18 cellular contexts compared by ENCODE assay signal in genomic region chr14:65465584-65465983, GRCh38. TPM values are rescaled to one million over a fixed set of nuclear protein-coding genes. Genes with fewer than 3 reads are reported as not detected.
DNase-seq lines count a peak whose midpoint lies in the region; ATAC-seq, FAIRE-seq and TF ChIP-seq lines count a peak whose summit lies in the region.
"Had no signal": no experiment of that assay in that cellular context is flagged by ENCODE, and none has a peak within 500 bp of the region (broad histone marks: within the 10 kb centered on the region; RNA-seq: fewer than 3 reads in every experiment).

No MANE protein-coding gene starts in this region.

- 60% methylated on average over 1 of the region's 1 CpG for whole genome bisulfite sequencing in K562 (ENCODE audit: insufficient coverage, low coverage, missing lambda C conversion rate)
- WGBS in spleen, 5 donors = 91 to 100% (median 97%) methylated on average over 1 of the region's 1 CpG

- H3K27me3 ChIP-seq in K562 (ENCODE audit: control insufficient read depth in 2 of 2, insufficient read depth in 2 of 2, low read length in 2 of 2) (no peaks in the 10 kb centered on the region), spleen (replicated peaks in 1 of 7) (no peaks in the 10 kb centered on the region)
- H3K27me3 ChIP-seq: BLaER1, SJCRH30 had no signal

- ATAC-seq in K562 (no peak), HG03139 (IDR thresholded peaks at IDR 0.05; ENCODE audit: unreplicated experiment) (no peak)
- ATAC-seq: GM23338, T-cell had no signal

- H3K9me3 ChIP-seq in K562 (replicated peaks; ENCODE audit: control insufficient read depth, insufficient read depth, low read depth, low read length) = no peaks in the 10 kb centered on the region
- no peaks in the 10 kb centered on the region for H3K9me3 ChIP-seq in spleen
- H3K9me3 ChIP-seq: BLaER1, SJCRH30 had no signal

- no peaks in the 10 kb centered on the region for H3K79me2 ChIP-seq in K562 (ENCODE audit: control insufficient read depth, insufficient read depth, low read length)

- no peaks in the 10 kb centered on the region for H3K9me1 ChIP-seq in K562 (ENCODE audit: control insufficient read depth, insufficient read depth, low read length)

- no peak overlapping the region for H3K9ac ChIP-seq in K562 (ENCODE audit: insufficient read depth in 1 of 2, low read depth in 2 of 2, low read length in 2 of 2)
- H3K9ac ChIP-seq: BLaER1 had no signal

- in situ Hi-C loops in K562 (cut with MboI) = no loop called here

- H2AFZ ChIP-seq in K562 (ENCODE audit: low read depth, low read length) = no peak overlapping the region
- H2AFZ ChIP-seq: GM23338 had no signal

- no peak overlapping the region for H3K4me3 ChIP-seq in K562
- H3K4me3 ChIP-seq in spleen = no peak overlapping the region
- H3K4me3 ChIP-seq: BLaER1, GM23338, SJCRH30 had no signal

- POLR2A ChIA-PET in K562 (lab: Yijun Ruan, JAX) = interaction anchor here (0.5 to 0.6 kb wide), 2 partner anchors 204 to 387 kb away, joined by 3 read pairs; no protein-coding TSS in a partner anchor

- peak; percentile 29 for DNase-seq in NCI-H82 (lab: John Stamatoyannopoulos, UW)
- no peak for DNase-seq in NCI-H82 treated with DMSO at 0.1 percent for 48 hours (lab: John Stamatoyannopoulos, UW; ENCODE audit: unreplicated experiment)
- DNase-seq in NCI-H2227 (lab: John Stamatoyannopoulos, UW; ENCODE audit: unreplicated experiment) = peak; percentile 38
- no peak for DNase-seq in K562 (ENCODE audit: extremely low read depth in 1 of 4, low spot score in 3 of 4)
- no peak for DNase-seq in spleen
- no peak for DNase-seq in COLO829 (ENCODE audit: low spot score)
- DNase-seq: CD4-positive, alpha-beta memory T cell; HCEC 1CT; Kasumi-1; NCI-H1930; NCI-H526; SJCRH30; T-cell had no signal

- TF ChIP-seq CTCF in K562 (IDR thresholded peaks at IDR 0.05 in 2 of 3, conservative IDR thresholded peaks at IDR 0.05 in 1 of 3; ENCODE audit: insufficient read depth in 2 of 3, low read depth in 1 of 3, low read length in 3 of 3) = no peak
- TF ChIP-seq CTCF in spleen (IDR thresholded peaks at IDR 0.05 in 8 of 11, conservative IDR thresholded peaks at IDR 0.05 in 3 of 11) = no peak

- no peak for TF ChIP-seq RAD21 in K562 (CRISPR knock-in tag; conservative IDR thresholded peaks at IDR 0.05 in 1 of 2, IDR thresholded peaks at IDR 0.05 in 1 of 2)

- CTCF ChIA-PET in K562 (lab: Yijun Ruan, JAX; ENCODE audit: low intra/inter-chr PET ratio) = no interaction called here

- BruUV-seq in K562 (replicated peaks; lab: Mats Ljungman, UMichigan) = no TSS peak

- no peaks in the 10 kb centered on the region for H4K20me1 ChIP-seq in K562 (replicated peaks; ENCODE audit: control insufficient read depth, insufficient read depth, low read length)

- no peak overlapping the region for H3K27ac ChIP-seq in K562 (ENCODE audit: extremely low read depth, low read depth, low read length)
- H3K27ac ChIP-seq in spleen = no peak overlapping the region
- H3K27ac ChIP-seq: BLaER1, SJCRH30 had no signal

- no peak overlapping the region for H3K4me2 ChIP-seq in K562 (ENCODE audit: insufficient read depth, low read length)
- H3K4me2 ChIP-seq: BLaER1, GM23338 had no signal

- TF ChIP-seq EP300 in K562 (IDR thresholded peaks at IDR 0.05; ENCODE audit: low read length) = no peak

- H3K4me1 ChIP-seq in K562 (replicated peaks in 1 of 2; ENCODE audit: control insufficient read depth in 2 of 2, insufficient read depth in 2 of 2, low read length in 2 of 2) (peaks cover 2 to 10% of the 10 kb centered on the region in 2 experiments; a peak in 2 of 5 replicates), spleen (peaks cover 8 to 45% (median 26%) of the 10 kb centered on the region in 6 donors)
- H3K4me1 ChIP-seq: SJCRH30 had no signal

- intact Hi-C loops in K562 (cut with micrococcal nuclease) (no loop called here), spleen (cut with DNase I; ENCODE audit: low total_unique reads) (no loop called here)

- H3K36me3 ChIP-seq in K562 (ENCODE audit: control insufficient read depth, insufficient read depth, low read length) (no peaks in the 10 kb centered on the region), spleen (peaks cover 0 to 16% (median 0%) of the 10 kb centered on the region in 6 donors)
- H3K36me3 ChIP-seq: SJCRH30 had no signal

- TF ChIP-seq POLR2A in K562 (conservative IDR thresholded peaks at IDR 0.05) (no peak), spleen (IDR thresholded peaks at IDR 0.05) (no peak)

- no peak for FAIRE-seq in K562 (lab: Jason Lieb, UNC)
- FAIRE-seq: GM12892, RCC 7860 had no signal

TF ChIP-seq in K562, 482 proteins besides CTCF, POLR2A, EP300 and RAD21:
- 0 out of 2 replicates have a peak, but pooled peaks have one; percentile 11 for TF ChIP-seq PKNOX1 (IDR thresholded peaks at IDR 0.05)
- TF ChIP-seq TEAD1 (CRISPR knock-in tag; IDR thresholded peaks at IDR 0.05) = no peak

RNA-seq across cellular contexts. Expression of gene FUT8, which starts 53.1 kb away (rescaled TPM):
- 12.8 and 21.0 TPM in 2 replicates for total RNA-seq in K562 (2011; cell fraction: chromatin; rRNA removed; ENCODE audit: low replicate concordance)
- 9.8 and 10.1 TPM in 2 replicates for total RNA-seq in K562 (2011; cell fraction: nucleolus; rRNA removed)
- total RNA-seq in K562 (2011; cell fraction: nucleoplasm; rRNA removed) = 13.3 and 16.0 TPM in 2 replicates
- total RNA-seq in K562 (2014; rRNA removed) (7.8 and 9.1 TPM in 2 replicates), K562 (2014; rRNA removed; fragmentation: Illumina TruSeq; extraction: Trizol) (10.6 and 11.9 TPM in 2 replicates), K562 (2015; rRNA removed; fragmentation: Illumina TruSeq; extraction: Trizol) (14.7 and 15.2 TPM in 2 replicates), K562 (2021) (13.3 and 14.2 TPM in 2 replicates), spleen (10 to 100 TPM; 41.9 to 75.1 (median 61.9) TPM)
- polyA plus RNA-seq in K562 (2011; rRNA removed) (7.2 and 8.0 TPM in 2 replicates), K562 (2014; fragmentation: Illumina TruSeq; extraction: Trizol) (8.6 and 11.0 TPM in 2 replicates), K562 (2014; fragmentation: Nextera tagmentation; extraction: Ambion mirVana) (1 to 10 TPM; 4.1 to 6.0 TPM), K562 (2014; rRNA removed) (6.0 and 7.1 TPM in 2 replicates), spleen (10 to 100 TPM in 1 of 3 donors, 1 to 10 TPM in 2; 9.4 to 13.8 (median 9.9) TPM)
- 3.6 and 6.1 TPM in 2 replicates for polyA plus RNA-seq in K562 (2011; cell fraction: cytosol; rRNA removed)
- 4.1 and 4.7 TPM in 2 replicates for polyA plus RNA-seq in K562 (2011; cell fraction: nucleus; rRNA removed)
- 8.2 and 10.1 TPM in 2 replicates for polyA plus RNA-seq in K562 (2012)
- 13.7 and 19.0 TPM in 2 replicates for polyA minus RNA-seq in K562 (2011; rRNA and poly(A)+ RNA removed)
- 3.4 and 3.8 TPM in 2 replicates for polyA minus RNA-seq in K562 (2011; cell fraction: cytosol; rRNA and poly(A)+ RNA removed)
- 7.3 and 12.3 TPM in 2 replicates for polyA minus RNA-seq in K562 (2011; cell fraction: nucleus; rRNA and poly(A)+ RNA removed)

Comparison
In these comparisons a context has a peak if more than half of its experiments do, and no peak if none do; other contexts are left out.
1. DNase-seq: peak in NCI-H82 (single experiment) and NCI-H2227 (single experiment); none in NCI-H82 treated with DMSO at 0.1 percent for 48 hours (single experiment), K562 (0 of 4), spleen (single experiment) and COLO829 (single experiment).